ENCODE assay signal across 16 cellular contexts in the genomic region with DNA sequence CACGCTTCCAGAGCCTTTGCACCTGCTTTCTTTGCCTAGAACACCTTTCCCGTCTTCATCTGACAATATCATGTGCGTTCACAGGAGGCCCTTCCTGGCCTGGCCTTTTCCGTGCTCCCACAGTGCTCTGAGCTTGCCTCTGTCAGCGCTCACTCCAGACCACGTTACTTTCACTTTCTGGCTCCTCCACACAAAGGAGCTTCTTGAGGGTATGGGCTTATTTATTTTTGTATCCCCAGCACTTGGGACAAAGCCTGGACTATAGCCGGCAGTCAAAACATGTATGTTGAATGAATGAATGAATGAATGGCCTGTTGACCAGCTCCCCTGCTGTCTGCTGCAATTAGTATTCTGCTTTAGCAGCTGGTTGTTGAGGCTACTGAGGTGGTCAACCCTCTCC. TPM values are rescaled to one million over a fixed set of nuclear protein-coding genes. Genes with fewer than 3 reads are reported as not detected.
DNase-seq lines count a peak whose midpoint lies in the region; ATAC-seq and TF ChIP-seq lines count a peak whose summit lies in the region.
"Had no signal": no experiment of that assay in that cellular context is flagged by ENCODE, and none has a peak within 500 bp of the region (broad histone marks: within the 10 kb centered on the region; RNA-seq: fewer than 3 reads in every experiment).

No MANE protein-coding gene starts in this region.

- H3K27ac ChIP-seq in stomach smooth muscle (ENCODE audit: low read length): no peak overlapping the region
- H3K27ac ChIP-seq in hepatocyte: no peak overlapping the region
- H3K27ac ChIP-seq: A549 had no signal

- H3K9me3 ChIP-seq in stomach smooth muscle (ENCODE audit: control insufficient read depth in 2 of 2, low read length in 2 of 2): no peaks in the 10 kb centered on the region
- no peaks in the 10 kb centered on the region for H3K9me3 ChIP-seq in hepatocyte (ENCODE audit: low read depth)
- H3K9me3 ChIP-seq: A549 had no signal

- H2AFZ ChIP-seq in hepatocyte: no peak overlapping the region

- no peak overlapping the region for H3K4me3 Mint-ChIP-seq in activated CD4-positive, alpha-beta T cell treated with anti-CD3 and anti-CD28 coated beads for 36 hours
- peak overlapping the region in 1 of 5 experiments; percentile 8 for H3K4me3 Mint-ChIP-seq in brain
- H3K4me3 Mint-ChIP-seq: nephron progenitor cell had no signal

- TF ChIP-seq CTCF in brain (conservative IDR thresholded peaks at IDR 0.05) (no peak), hepatocyte (IDR thresholded peaks at IDR 0.05; ENCODE audit: poor library complexity) (no peak)

- H3K36me3 ChIP-seq in stomach smooth muscle (ENCODE audit: control insufficient read depth in 2 of 2, insufficient read depth in 2 of 2, low read length in 2 of 2) (peaks cover 0 to 10% of the 10 kb centered on the region in 2 donors), hepatocyte (replicated peaks; ENCODE audit: insufficient read depth, low read depth) (no peaks in the 10 kb centered on the region)

- peak overlapping the region; percentile 37 for H3K27ac Mint-ChIP-seq in activated CD4-positive, alpha-beta T cell treated with anti-CD3 and anti-CD28 coated beads for 36 hours
- peak overlapping the region in 3 of 5 experiments; percentile 14 to 78 (median 14) for H3K27ac Mint-ChIP-seq in brain

- peak; percentile 35 for DNase-seq in activated CD4-positive, alpha-beta T cell treated with anti-CD3 and anti-CD28 coated beads for 36 hours
- no peak for DNase-seq in activated CD4-positive, alpha-beta T cell treated with anti-CD3 and anti-CD28 coated beads for 4 hours
- DNase-seq in left lobe of liver (ENCODE audit: low spot score) (no peak), hepatocyte (ENCODE audit: low spot score) (no peak), cerebellum (ENCODE audit: low spot score) (no peak)
- no peak for DNase-seq in activated effector memory CD4-positive, alpha-beta T cell treated with anti-CD3 and anti-CD28 coated beads, Interleukin-2, amount 50 U/mL, for 16 hours
- DNase-seq: activated naive CD4-positive, alpha-beta T cell treated with Interleukin-2 at 50 U/mL for 16 hours; central memory CD4-positive, alpha-beta T cell; hippocampal formation; NCI-H2081 treated with DMSO at 0.1 percent for 48 hours; nephron progenitor cell; stimulated activated naive CD4-positive, alpha-beta T cell treated with Interleukin-2 at 50 U/mL for 16 hours had no signal

- no peaks in the 10 kb centered on the region for H3K9me2 ChIP-seq in hepatocyte (replicated peaks; ENCODE audit: insufficient read depth)

- no peak overlapping the region for H3K9ac ChIP-seq in stomach smooth muscle (ENCODE audit: low read length in 2 of 2)

- WGBS in hepatocyte (ENCODE audit: low lambda C conversion rate, missing lambda C conversion rate): 79% methylated on average over 7 of the region's 7 CpGs

- H3K4me1 Mint-ChIP-seq in activated CD4-positive, alpha-beta T cell treated with anti-CD3 and anti-CD28 coated beads for 36 hours: peaks cover 14% of the 10 kb centered on the region
- peaks cover 33% of the 10 kb centered on the region for H3K4me1 Mint-ChIP-seq in brain

- no peaks in the 10 kb centered on the region for H4K20me1 ChIP-seq in hepatocyte (ENCODE audit: insufficient read depth, poor library complexity, severe bottlenecking)

- intact Hi-C loops in activated CD4-positive, alpha-beta T cell treated with anti-CD3 and anti-CD28 coated beads for 36 hours (cut with DNase I, micrococcal nuclease): no loop called here

- H3K36me3 Mint-ChIP-seq in activated CD4-positive, alpha-beta T cell treated with anti-CD3 and anti-CD28 coated beads for 36 hours (ENCODE audit: low read depth): no peaks in the 10 kb centered on the region
- peaks cover 11% of the 10 kb centered on the region for H3K36me3 Mint-ChIP-seq in brain

- H3K79me2 ChIP-seq in hepatocyte: no peaks in the 10 kb centered on the region

- H3K9me3 Mint-ChIP-seq in activated CD4-positive, alpha-beta T cell treated with anti-CD3 and anti-CD28 coated beads for 36 hours (ENCODE audit: low read depth): no peaks in the 10 kb centered on the region
- peaks cover 0 to 5% (median 0%) of the 10 kb centered on the region in 5 experiments for H3K9me3 Mint-ChIP-seq in brain

- H3K27me3 Mint-ChIP-seq in activated CD4-positive, alpha-beta T cell treated with anti-CD3 and anti-CD28 coated beads for 36 hours: peaks cover 35% of the 10 kb centered on the region
- peaks cover 34% of the 10 kb centered on the region for H3K27me3 Mint-ChIP-seq in brain

- peak overlapping the region; percentile 38 to 40 for H3K4me3 ChIP-seq in stomach smooth muscle (ENCODE audit: low read length in 2 of 2)
- no peak overlapping the region for H3K4me3 ChIP-seq in hepatocyte
- H3K4me3 ChIP-seq: A549 had no signal

- H3K27me3 ChIP-seq in stomach smooth muscle (ENCODE audit: control insufficient read depth in 1 of 2, insufficient read depth in 2 of 2, low read length in 2 of 2) (peaks cover 18 to 26% of the 10 kb centered on the region in 2 donors), hepatocyte (peaks cover 39% of the 10 kb centered on the region)

- CTCF ChIA-PET in activated CD4-positive, alpha-beta T cell treated with anti-CD3 and anti-CD28 coated beads for 36 hours (lab: Charles Lee): interaction anchor here (0.5 to 1.6 kb wide), 5 partner anchors 11 to 41 kb away, joined by 3 to 8 read pairs (median 4); no protein-coding TSS in a partner anchor

- POLR2A ChIA-PET in activated CD4-positive, alpha-beta T cell treated with anti-CD3 and anti-CD28 coated beads for 36 hours (lab: Charles Lee): no interaction called here

- ATAC-seq in activated CD4-positive, alpha-beta T cell treated with anti-CD3 and anti-CD28 coated beads for 36 hours: peak; percentile 50
- peak; percentile 46 for ATAC-seq in left lobe of liver
- ATAC-seq: A549 had no signal

- H3K4me1 ChIP-seq in stomach smooth muscle (ENCODE audit: control insufficient read depth, insufficient read depth, low read length) (peaks cover 19% of the 10 kb centered on the region), hepatocyte (ENCODE audit: insufficient read depth) (peaks cover 8% of the 10 kb centered on the region)

- no peak overlapping the region for H3K4me2 ChIP-seq in hepatocyte
- H3K4me2 ChIP-seq: A549 had no signal

RNA-seq across cellular contexts. Expression of gene LRRC71, which starts 11.1 kb away (rescaled TPM):
- not detected for total RNA-seq in activated CD4-positive, alpha-beta T cell treated with anti-CD3 and anti-CD28 coated beads for 36 hours
- polyA plus RNA-seq in brain (ENCODE audit: insufficient read depth, low read depth, low replicate concordance) (not detected), hepatocyte (not detected in 2 replicates)
- total RNA-seq in left lobe of liver (not detected), hepatocyte (not detected in 2 replicates), cerebellum (0.64 TPM)
- total RNA-seq: liver had no signal

RNA-seq across cellular contexts. Expression of gene PEAR1, which starts 38.0 kb away (rescaled TPM):
- not detected for total RNA-seq in activated CD4-positive, alpha-beta T cell treated with anti-CD3 and anti-CD28 coated beads for 36 hours
- 2.2 TPM for polyA plus RNA-seq in brain (ENCODE audit: insufficient read depth, low read depth, low replicate concordance)
- 4.5 TPM for total RNA-seq in left lobe of liver
- total RNA-seq in hepatocyte: 5.3 and 6.1 TPM in 2 replicates
- 6.3 and 7.3 TPM in 2 replicates for polyA plus RNA-seq in hepatocyte
- total RNA-seq in cerebellum: 1.8 TPM
